In genomic region chr2:153477096-153477555, GRCh38 we compare ENCODE assay signal across 9 cellular contexts. TPM values are rescaled to one million over a fixed set of nuclear protein-coding genes. Genes with fewer than 3 reads are reported as not detected.
DNase-seq lines count a peak whose midpoint lies in the region; ATAC-seq and TF ChIP-seq lines count a peak whose summit lies in the region.
"Had no signal": no experiment of that assay in that cellular context is flagged by ENCODE, and none has a peak within 500 bp of the region (broad histone marks: within the 10 kb centered on the region; RNA-seq: fewer than 3 reads in every experiment).

No MANE protein-coding gene starts in this region.

- no peaks in the 10 kb centered on the region for H3K9me3 ChIP-seq in osteoblast (ENCODE audit: low read depth, low read length)

- TF ChIP-seq CTCF in coronary artery (IDR thresholded peaks at IDR 0.05), result no peak
- TF ChIP-seq CTCF in osteoblast (IDR thresholded peaks at IDR 0.05; ENCODE audit: extremely low read depth, low read depth, low read length), result no peak

- no peak overlapping the region for H2AFZ ChIP-seq in osteoblast (ENCODE audit: low read length)

- DNase-seq in GM03348 (ENCODE audit: low spot score) (peak; percentile 7), NCI-H1694 (lab: John Stamatoyannopoulos, UW) (peak; percentile 45), coronary artery (ENCODE audit: low spot score) (no peak), osteoblast (ENCODE audit: insufficient read length, low spot score, missing footprints) (peak; percentile 37), dermis blood vessel endothelial cell (no peak)
- DNase-seq: NCI-H1048 had no signal

- H4K20me1 ChIP-seq in osteoblast (ENCODE audit: insufficient read depth, low read length), result no peaks in the 10 kb centered on the region

- ATAC-seq in GM19035 (IDR thresholded peaks at IDR 0.05; ENCODE audit: unreplicated experiment) (no peak), HG02973 (IDR thresholded peaks at IDR 0.05; ENCODE audit: unreplicated experiment) (no peak), HG02571 (IDR thresholded peaks at IDR 0.05; ENCODE audit: unreplicated experiment) (no peak)

- H3K27ac ChIP-seq in coronary artery (no peak overlapping the region), osteoblast (ENCODE audit: low read depth, low read length) (no peak overlapping the region)

- no peaks in the 10 kb centered on the region for H3K4me1 ChIP-seq in osteoblast (ENCODE audit: insufficient read depth, low read length)

- H3K79me2 ChIP-seq in osteoblast (ENCODE audit: insufficient read depth, low read length), result no peaks in the 10 kb centered on the region

- H3K4me2 ChIP-seq in osteoblast (ENCODE audit: insufficient read depth, low read length), result no peak overlapping the region

- peaks cover 33% of the 10 kb centered on the region for H3K27me3 ChIP-seq in osteoblast (ENCODE audit: insufficient read depth, low read length)

- H3K4me3 ChIP-seq in coronary artery (peak overlapping the region; percentile 71), osteoblast (ENCODE audit: insufficient read depth, low read length) (no peak overlapping the region)

- no peaks in the 10 kb centered on the region for H3K36me3 ChIP-seq in osteoblast (ENCODE audit: insufficient read depth, low read length)

RNA-seq across cellular contexts. Expression of gene RPRM, which starts 1.4 kb away (rescaled TPM):
- total RNA-seq in osteoblast, result 0.29 and 0.36 TPM in 2 replicates
- not detected in 2 replicates for total RNA-seq in dermis blood vessel endothelial cell

Comparison
In these comparisons a context has a peak if more than half of its experiments do, and no peak if none do; other contexts are left out.
1. DNase-seq: peak in GM03348 (single experiment), NCI-H1694 (single experiment) and osteoblast (single experiment); none in coronary artery (single experiment) and dermis blood vessel endothelial cell (single experiment).